Comparison of ENCODE assay signal across 2 cellular contexts in genomic region chr14:99529899-99530298, GRCh38.
A peak's percentile ranks its signal among the peaks of the same experiment; 100 is the strongest.
TF ChIP-seq lines count a peak whose summit lies in the region.

No MANE protein-coding gene starts in this region.

TF ChIP-seq in Ishikawa, 13 proteins besides CTCF, POLR2A, EP300 and RAD21:
- no peak for TF ChIP-seq TEAD4 (IDR thresholded peaks at IDR 0.05)

TF ChIP-seq in HepG2, 621 proteins besides CTCF, POLR2A, EP300 and RAD21:
- TF ChIP-seq XBP1 (CRISPR knock-in tag; IDR thresholded peaks at IDR 0.05): no peak
- TF ChIP-seq, protein P1, sequence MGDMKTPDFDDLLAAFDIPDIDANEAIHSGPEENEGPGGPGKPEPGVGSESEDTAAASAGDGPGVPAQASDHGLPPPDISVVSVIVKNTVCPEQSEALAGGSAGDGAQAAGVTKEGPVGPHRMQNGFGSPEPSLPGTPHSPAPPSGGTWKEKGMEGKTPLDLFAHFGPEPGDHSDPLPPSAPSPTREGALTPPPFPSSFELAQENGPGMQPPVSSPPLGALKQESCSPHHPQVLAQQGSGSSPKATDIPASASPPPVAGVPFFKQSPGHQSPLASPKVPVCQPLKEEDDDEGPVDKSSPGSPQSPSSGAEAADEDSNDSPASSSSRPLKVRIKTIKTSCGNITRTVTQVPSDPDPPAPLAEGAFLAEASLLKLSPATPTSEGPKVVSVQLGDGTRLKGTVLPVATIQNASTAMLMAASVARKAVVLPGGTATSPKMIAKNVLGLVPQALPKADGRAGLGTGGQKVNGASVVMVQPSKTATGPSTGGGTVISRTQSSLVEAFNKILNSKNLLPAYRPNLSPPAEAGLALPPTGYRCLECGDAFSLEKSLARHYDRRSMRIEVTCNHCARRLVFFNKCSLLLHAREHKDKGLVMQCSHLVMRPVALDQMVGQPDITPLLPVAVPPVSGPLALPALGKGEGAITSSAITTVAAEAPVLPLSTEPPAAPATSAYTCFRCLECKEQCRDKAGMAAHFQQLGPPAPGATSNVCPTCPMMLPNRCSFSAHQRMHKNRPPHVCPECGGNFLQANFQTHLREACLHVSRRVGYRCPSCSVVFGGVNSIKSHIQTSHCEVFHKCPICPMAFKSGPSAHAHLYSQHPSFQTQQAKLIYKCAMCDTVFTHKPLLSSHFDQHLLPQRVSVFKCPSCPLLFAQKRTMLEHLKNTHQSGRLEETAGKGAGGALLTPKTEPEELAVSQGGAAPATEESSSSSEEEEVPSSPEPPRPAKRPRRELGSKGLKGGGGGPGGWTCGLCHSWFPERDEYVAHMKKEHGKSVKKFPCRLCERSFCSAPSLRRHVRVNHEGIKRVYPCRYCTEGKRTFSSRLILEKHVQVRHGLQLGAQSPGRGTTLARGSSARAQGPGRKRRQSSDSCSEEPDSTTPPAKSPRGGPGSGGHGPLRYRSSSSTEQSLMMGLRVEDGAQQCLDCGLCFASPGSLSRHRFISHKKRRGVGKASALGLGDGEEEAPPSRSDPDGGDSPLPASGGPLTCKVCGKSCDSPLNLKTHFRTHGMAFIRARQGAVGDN (CRISPR knock-in tag; IDR thresholded peaks at IDR 0.05): 0 out of 2 replicates have a peak, but pooled peaks have one; percentile 3
- TF ChIP-seq ZMYM3 (CRISPR knock-in tag; IDR thresholded peaks at IDR 0.05): peak; percentile 46; the same call in 1 of the 2 replicates
- TF ChIP-seq HCFC1 (IDR thresholded peaks at IDR 0.05; ENCODE audit: low read depth, low read length): no peak
- peak; percentile 89 for TF ChIP-seq ZNF629 (CRISPR knock-in tag; conservative IDR thresholded peaks at IDR 0.05)
